1 cellular context compared by ENCODE assay signal in the genomic region with DNA sequence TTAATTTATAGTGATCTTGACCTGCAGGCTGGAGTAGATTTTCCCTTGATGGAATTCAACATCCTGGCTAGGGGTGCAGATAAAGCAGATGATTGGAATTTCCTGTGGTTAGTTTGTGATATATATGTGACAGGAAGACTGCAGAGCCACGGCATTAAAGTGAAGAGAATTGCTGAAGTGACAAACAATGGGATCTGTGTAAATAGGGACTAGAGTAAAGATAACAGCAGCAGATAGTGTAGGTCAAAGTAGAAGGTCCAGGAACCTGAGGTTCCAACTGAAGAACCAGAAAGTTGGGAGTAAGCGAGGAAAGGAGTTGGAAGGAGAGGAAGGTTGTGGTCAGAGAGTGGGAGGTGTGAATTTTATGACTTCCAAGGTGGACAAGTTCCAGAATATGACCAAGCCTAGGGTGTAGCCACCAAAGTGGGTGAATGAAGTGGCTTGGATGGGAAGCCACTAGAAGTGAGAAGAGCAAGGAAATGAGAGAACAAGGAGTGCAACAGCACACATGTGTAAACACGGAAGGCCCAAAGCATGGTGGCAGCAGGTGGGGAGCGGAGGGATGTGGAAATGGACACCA.
TF ChIP-seq lines count a peak whose summit lies in the region.

No MANE protein-coding gene starts in this region.

TF ChIP-seq in HepG2, 621 proteins besides CTCF, POLR2A, EP300 and RAD21 (continued from another document):
- peak; percentile 76 for TF ChIP-seq ARID5B (CRISPR knock-in tag; IDR thresholded peaks at IDR 0.05)
- TF ChIP-seq ZNF317 (CRISPR knock-in tag; IDR thresholded peaks at IDR 0.05), result peak; percentile 98
- TF ChIP-seq SOX5 (CRISPR knock-in tag; IDR thresholded peaks at IDR 0.05; ENCODE audit: borderline replicate concordance), result peak; percentile 81; the same call in 1 of the 2 replicates
- TF ChIP-seq WIZ (CRISPR knock-in tag; IDR thresholded peaks at IDR 0.05), result no peak
- TF ChIP-seq ZNF275 (CRISPR knock-in tag; IDR thresholded peaks at IDR 0.05; ENCODE audit: borderline replicate concordance), result no peak
- peak; percentile 68 to 70 for TF ChIP-seq MAFK (conservative IDR thresholded peaks at IDR 0.05 in 1 of 2, IDR thresholded peaks at IDR 0.05 in 1 of 2; ENCODE audit: low read length in 2 of 2)
- peak; percentile 58; the same call in 1 of the 2 replicates for TF ChIP-seq DPF2 (CRISPR knock-in tag; IDR thresholded peaks at IDR 0.05; ENCODE audit: borderline replicate concordance, low read depth)
- peak; percentile 26; the same call in 1 of the 2 replicates for TF ChIP-seq CREM (IDR thresholded peaks at IDR 0.05)
- no peak for TF ChIP-seq CREM (CRISPR knock-in tag; IDR thresholded peaks at IDR 0.05)
- TF ChIP-seq HNF4G (IDR thresholded peaks at IDR 0.05; ENCODE audit: borderline replicate concordance, low read depth, low read length), result peak; percentile 70; the same call in 1 of the 2 replicates
- TF ChIP-seq HNF4G (CRISPR knock-in tag; IDR thresholded peaks at IDR 0.05; ENCODE audit: borderline replicate concordance, low read depth), result no peak
- TF ChIP-seq, protein P1, sequence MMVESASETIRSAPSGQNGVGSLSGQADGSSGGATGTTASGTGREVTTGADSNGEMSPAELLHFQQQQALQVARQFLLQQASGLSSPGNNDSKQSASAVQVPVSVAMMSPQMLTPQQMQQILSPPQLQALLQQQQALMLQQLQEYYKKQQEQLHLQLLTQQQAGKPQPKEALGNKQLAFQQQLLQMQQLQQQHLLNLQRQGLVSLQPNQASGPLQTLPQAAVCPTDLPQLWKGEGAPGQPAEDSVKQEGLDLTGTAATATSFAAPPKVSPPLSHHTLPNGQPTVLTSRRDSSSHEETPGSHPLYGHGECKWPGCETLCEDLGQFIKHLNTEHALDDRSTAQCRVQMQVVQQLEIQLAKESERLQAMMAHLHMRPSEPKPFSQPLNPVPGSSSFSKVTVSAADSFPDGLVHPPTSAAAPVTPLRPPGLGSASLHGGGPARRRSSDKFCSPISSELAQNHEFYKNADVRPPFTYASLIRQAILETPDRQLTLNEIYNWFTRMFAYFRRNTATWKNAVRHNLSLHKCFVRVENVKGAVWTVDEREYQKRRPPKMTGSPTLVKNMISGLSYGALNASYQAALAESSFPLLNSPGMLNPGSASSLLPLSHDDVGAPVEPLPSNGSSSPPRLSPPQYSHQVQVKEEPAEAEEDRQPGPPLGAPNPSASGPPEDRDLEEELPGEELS (CRISPR knock-in tag; IDR thresholded peaks at IDR 0.05), result peak; percentile 37; the same call in 1 of the 2 replicates
- TF ChIP-seq HCFC1 (IDR thresholded peaks at IDR 0.05; ENCODE audit: low read depth, low read length), result no peak
- no peak for TF ChIP-seq ZNF180 (CRISPR knock-in tag; IDR thresholded peaks at IDR 0.05; ENCODE audit: borderline replicate concordance, low read depth)
- TF ChIP-seq, protein P2, sequence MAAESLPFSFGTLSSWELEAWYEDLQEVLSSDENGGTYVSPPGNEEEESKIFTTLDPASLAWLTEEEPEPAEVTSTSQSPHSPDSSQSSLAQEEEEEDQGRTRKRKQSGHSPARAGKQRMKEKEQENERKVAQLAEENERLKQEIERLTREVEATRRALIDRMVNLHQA (CRISPR knock-in tag; IDR thresholded peaks at IDR 0.05), result no peak
- TF ChIP-seq ZIK1 (CRISPR knock-in tag; IDR thresholded peaks at IDR 0.05; ENCODE audit: borderline replicate concordance, low read depth), result no peak
TF ChIP-seq in HepG2: peak in this region for 34.
